ENCODE assay signal across 24 cellular contexts in genomic region chr6:160070427-160070826, GRCh38. TPM values are rescaled to one million over a fixed set of nuclear protein-coding genes. Genes with fewer than 3 reads are reported as not detected.
DNase-seq lines count a peak whose midpoint lies in the region; ATAC-seq, FAIRE-seq and TF ChIP-seq lines count a peak whose summit lies in the region.
"Had no signal": no experiment of that assay in that cellular context is flagged by ENCODE, and none has a peak within 500 bp of the region (broad histone marks: within the 10 kb centered on the region; RNA-seq: fewer than 3 reads in every experiment).

No MANE protein-coding gene starts in this region.

- FAIRE-seq in GM12891 (lab: Jason Lieb, UNC), result peak; percentile 86
- FAIRE-seq: colon, small intestine had no signal

- no peak for TF ChIP-seq POLR2A in GM12891 (IDR thresholded peaks at IDR 0.05; ENCODE audit: low read depth, low read length)

- no peaks in the 10 kb centered on the region for H3K9me3 ChIP-seq in colonic mucosa
- H3K9me3 ChIP-seq: gastroesophageal sphincter had no signal

- peaks cover 21% of the 10 kb centered on the region for H3K36me3 ChIP-seq in colonic mucosa

- H3K27me3 ChIP-seq in colonic mucosa, result no peaks in the 10 kb centered on the region
- H3K27me3 ChIP-seq: gastroesophageal sphincter had no signal

- intact Hi-C loops in colonic mucosa (cut with DNase I), result no loop called here

- H3K4me1 ChIP-seq in colonic mucosa, result no peaks in the 10 kb centered on the region
- H3K4me1 ChIP-seq: gastroesophageal sphincter had no signal

- in situ Hi-C loops in KBM-7 (cut with MboI; ENCODE audit: low pct_unique_long_range_greater_than_20kb, low sequenced_read_pairs), result no loop called here

- no peak overlapping the region for H3K4me3 ChIP-seq in colonic mucosa
- H3K4me3 ChIP-seq: gastroesophageal sphincter had no signal

- TF ChIP-seq CTCF in colonic mucosa (IDR thresholded peaks at IDR 0.05), result no peak

- peak; percentile 49 for ATAC-seq in GM19043 (IDR thresholded peaks at IDR 0.05; ENCODE audit: low read depth, unreplicated experiment)
- peak; percentile 47 for ATAC-seq in HG03097 (IDR thresholded peaks at IDR 0.05; ENCODE audit: low FRiP score, unreplicated experiment)
- no peak for ATAC-seq in activated T-helper 17 cell treated with anti-CD3 and anti-CD28 coated beads, Interleukin-2, amount 50 U/mL, for 72 hours (replicated peaks)
- ATAC-seq in HG02798 (IDR thresholded peaks at IDR 0.05; ENCODE audit: poor library complexity, unreplicated experiment), result no peak
- ATAC-seq: activated CD4-positive, alpha-beta T cell treated with anti-CD3 and anti-CD28 coated beads for 36 hours; gastroesophageal sphincter had no signal

- peak overlapping the region; percentile 36 for H3K27ac Mint-ChIP-seq in activated T-helper 17 cell treated with anti-CD3 and anti-CD28 coated beads, Interleukin-2, amount 50 U/mL, for 72 hours
- H3K27ac Mint-ChIP-seq: activated CD4-positive, alpha-beta T cell treated with anti-CD3 and anti-CD28 coated beads for 36 hours had no signal

- H3K27ac ChIP-seq in colonic mucosa, result no peak overlapping the region
- H3K27ac ChIP-seq: gastroesophageal sphincter had no signal

- DNase-seq in GM12891 (ENCODE audit: insufficient read length, low spot score), result no peak
- no peak for DNase-seq in KBM-7
- DNase-seq in globus pallidus (ENCODE audit: low spot score), result no peak
- no peak for DNase-seq in colonic mucosa
- DNase-seq: activated CD4-positive, alpha-beta T cell treated with anti-CD3 and anti-CD28 coated beads for 36 hours; activated CD8-positive, alpha-beta memory T cell treated with anti-CD3 and anti-CD28 coated beads, Interleukin-2, amount 50 U/mL, for 4 hours; activated gamma-delta T cell; mammary epithelial cell; NCI-H1092 treated with DMSO at 0.1 percent for 48 hours; NCI-H1930; NCI-H2227 treated with DMSO at 0.1 percent for 48 hours; NCI-H774; nucleus accumbens; OCI-M1; small intestine; stimulated activated CD4-positive, alpha-beta T cell treated with anti-CD3 and anti-CD28 coated beads, Interleukin-2, amount 100 ng/mL, for 24 hours; stimulated activated naive CD4-positive, alpha-beta T cell; SW 1271 had no signal

- peaks cover 23% of the 10 kb centered on the region for H3K4me1 Mint-ChIP-seq in activated T-helper 17 cell treated with anti-CD3 and anti-CD28 coated beads, Interleukin-2, amount 50 U/mL, for 72 hours

- no peaks in the 10 kb centered on the region for H3K9me3 Mint-ChIP-seq in activated T-helper 17 cell treated with anti-CD3 and anti-CD28 coated beads, Interleukin-2, amount 50 U/mL, for 72 hours

- peaks cover 99% of the 10 kb centered on the region for H3K36me3 Mint-ChIP-seq in activated T-helper 17 cell treated with anti-CD3 and anti-CD28 coated beads, Interleukin-2, amount 50 U/mL, for 72 hours (ENCODE audit: low read depth)

- no peaks in the 10 kb centered on the region for H3K27me3 Mint-ChIP-seq in activated T-helper 17 cell treated with anti-CD3 and anti-CD28 coated beads, Interleukin-2, amount 50 U/mL, for 72 hours
- H3K27me3 Mint-ChIP-seq: activated CD4-positive, alpha-beta T cell treated with anti-CD3 and anti-CD28 coated beads for 36 hours had no signal

- no peak overlapping the region for H3K4me3 Mint-ChIP-seq in activated T-helper 17 cell treated with anti-CD3 and anti-CD28 coated beads, Interleukin-2, amount 50 U/mL, for 72 hours
- H3K4me3 Mint-ChIP-seq: activated CD4-positive, alpha-beta T cell treated with anti-CD3 and anti-CD28 coated beads for 36 hours had no signal

- H3K9ac ChIP-seq in colonic mucosa (ENCODE audit: low read depth in 2 of 2, low read length in 2 of 2), result no peak overlapping the region

TF ChIP-seq in GM12891, 5 proteins besides CTCF, POLR2A, EP300 and RAD21:
- no peak for TF ChIP-seq TAF1 (IDR thresholded peaks at IDR 0.05; ENCODE audit: low read depth, low read length)
- TF ChIP-seq POU2F2 (IDR thresholded peaks at IDR 0.05; ENCODE audit: low read depth, low read length), result no peak
- TF ChIP-seq SPI1 (IDR thresholded peaks at IDR 0.05; ENCODE audit: low read depth, low read length), result no peak
- no peak for TF ChIP-seq POLR2AphosphoS5 (IDR thresholded peaks at IDR 0.05; ENCODE audit: low read depth, low read length)
- no peak for TF ChIP-seq PAX5 (IDR thresholded peaks at IDR 0.05; ENCODE audit: insufficient read depth, low read length, severe bottlenecking)

RNA-seq across cellular contexts. Expression of gene SLC22A1, which starts 51.2 kb away (rescaled TPM):
- 1.2 TPM for polyA plus RNA-seq in GM12891 (2012; ENCODE audit: low read depth, missing spikeins)
- 1 to 10 TPM; 3.3 to 3.7 TPM for total RNA-seq in activated T-helper 17 cell treated with anti-CD3 and anti-CD28 coated beads, Interleukin-2, amount 50 U/mL, for 72 hours
- 1 to 10 TPM in 1 of 2 donors, under 1 TPM in 1; 0.74 to 2.3 TPM for total RNA-seq in colonic mucosa

Comparison
In these comparisons a context has a peak if more than half of its experiments do, and no peak if none do; other contexts are left out.
1. ATAC-seq: peak in GM19043 (single experiment) and HG03097 (single experiment); none in activated T-helper 17 cell treated with anti-CD3 and anti-CD28 coated beads, Interleukin-2, amount 50 U/mL, for 72 hours (single experiment) and HG02798 (single experiment).